ENCODE assay signal across 17 cellular contexts in genomic region chr7:95527776-95528250, GRCh38. TPM values are rescaled to one million over a fixed set of nuclear protein-coding genes. Genes with fewer than 3 reads are reported as not detected.
DNase-seq lines count a peak whose midpoint lies in the region; ATAC-seq, FAIRE-seq and TF ChIP-seq lines count a peak whose summit lies in the region.
"Had no signal": no experiment of that assay in that cellular context is flagged by ENCODE, and none has a peak within 500 bp of the region (broad histone marks: within the 10 kb centered on the region; RNA-seq: fewer than 3 reads in every experiment).

No MANE protein-coding gene starts in this region.

- H3K9me3 ChIP-seq in kidney (ENCODE audit: control insufficient read depth in 1 of 2, low read length in 2 of 2), result no peaks in the 10 kb centered on the region
- H3K9me3 ChIP-seq in thoracic aorta, result no peaks in the 10 kb centered on the region

- ATAC-seq in activated CD8-positive, alpha-beta T cell treated with anti-CD3 and anti-CD28 coated beads for 36 hours, result no peak
- no peak for ATAC-seq in activated CD8-positive, alpha-beta T cell treated with anti-CD3 and anti-CD28 coated beads, Interleukin-2, amount 10 ng/mL, durations not matched to agents 7 days and 5 days
- ATAC-seq in thoracic aorta (ENCODE audit: insufficient number of reproducible peaks, low FRiP score, low read depth) (no peak), GM18907 (IDR thresholded peaks at IDR 0.05; ENCODE audit: unreplicated experiment) (no peak)
- ATAC-seq: CD8-positive, alpha-beta T cell had no signal

- H3K9me3 Mint-ChIP-seq in activated CD8-positive, alpha-beta T cell treated with anti-CD3 and anti-CD28 coated beads for 36 hours, result no peaks in the 10 kb centered on the region
- no peaks in the 10 kb centered on the region for H3K9me3 Mint-ChIP-seq in activated CD8-positive, alpha-beta T cell treated with anti-CD3 and anti-CD28 coated beads, Interleukin-2, amount 10 ng/mL, durations not matched to agents 7 days and 5 days (ENCODE audit: insufficient read depth)
- H3K9me3 Mint-ChIP-seq: activated CD4-positive, alpha-beta memory T cell treated with anti-CD3 and anti-CD28 coated beads for 36 hours; activated naive CD8-positive, alpha-beta T cell treated with anti-CD3 and anti-CD28 coated beads, Interleukin-2, amount 50 U/mL, for 24 hours; CD8-positive, alpha-beta T cell; stimulated activated naive CD8-positive, alpha-beta T cell treated with anti-CD3 and anti-CD28 coated beads, Interleukin-15, Interleukin-2, amounts not matched to agents 100 ng/mL and 50 ng/mL, for 24 hours had no signal

- H3K27me3 ChIP-seq in thoracic aorta (replicated peaks; ENCODE audit: insufficient read depth), result no peaks in the 10 kb centered on the region

- H3K4me1 ChIP-seq in kidney (ENCODE audit: control insufficient read depth in 1 of 2, insufficient read depth in 1 of 2, low read depth in 1 of 2, low read length in 2 of 2) (peaks cover 4 to 11% of the 10 kb centered on the region in 2 donors), thoracic aorta (ENCODE audit: control insufficient read depth in 1 of 2, low read depth in 2 of 2) (no peaks in the 10 kb centered on the region)

- peak; percentile 8 for TF ChIP-seq CTCF in activated CD8-positive, alpha-beta T cell treated with anti-CD3 and anti-CD28 coated beads for 36 hours (IDR thresholded peaks at IDR 0.05)
- no peak for TF ChIP-seq CTCF in kidney (IDR thresholded peaks at IDR 0.05; ENCODE audit: borderline replicate concordance, extremely low read depth, insufficient read depth)
- TF ChIP-seq CTCF in thoracic aorta (IDR thresholded peaks at IDR 0.05), result peak; percentile 20

- H3K27ac Mint-ChIP-seq in activated CD8-positive, alpha-beta T cell treated with anti-CD3 and anti-CD28 coated beads for 36 hours, result no peak overlapping the region
- no peak overlapping the region for H3K27ac Mint-ChIP-seq in activated CD8-positive, alpha-beta T cell treated with anti-CD3 and anti-CD28 coated beads, Interleukin-2, amount 10 ng/mL, durations not matched to agents 7 days and 5 days
- H3K27ac Mint-ChIP-seq: activated CD4-positive, alpha-beta memory T cell treated with anti-CD3 and anti-CD28 coated beads for 36 hours; activated naive CD8-positive, alpha-beta T cell treated with anti-CD3 and anti-CD28 coated beads, Interleukin-2, amount 50 U/mL, for 24 hours; CD8-positive, alpha-beta T cell; stimulated activated naive CD8-positive, alpha-beta T cell treated with anti-CD3 and anti-CD28 coated beads, Interleukin-15, Interleukin-2, amounts not matched to agents 100 ng/mL and 50 ng/mL, for 24 hours had no signal

- intact Hi-C loops in activated CD8-positive, alpha-beta T cell treated with anti-CD3 and anti-CD28 coated beads for 36 hours (cut with micrococcal nuclease), result loop anchor here (5.0 kb wide), 1 partner anchor 159 kb away; no protein-coding TSS in a partner anchor
- intact Hi-C loops in kidney (cut with DNase I), result loop anchor here (5.0 kb wide), 1 partner anchor 159 kb away; no protein-coding TSS in a partner anchor

- CTCF ChIA-PET in activated CD8-positive, alpha-beta T cell treated with anti-CD3 and anti-CD28 coated beads for 36 hours (lab: Charles Lee), result interaction anchor here (1.4 to 4.2 kb wide), 5 partner anchors 16 to 344 kb away, joined by 4 to 34 read pairs (median 8); no protein-coding TSS in a partner anchor
- CTCF ChIA-PET in activated CD8-positive, alpha-beta T cell treated with anti-CD3 and anti-CD28 coated beads, Interleukin-2, amount 10 ng/mL, durations not matched to agents 7 days and 5 days (lab: Charles Lee), result interaction anchor here (1.7 to 5.3 kb wide), 5 partner anchors 14 to 163 kb away, joined by 4 to 41 read pairs (median 12); no protein-coding TSS in a partner anchor

- no peaks in the 10 kb centered on the region for H3K36me3 Mint-ChIP-seq in activated CD8-positive, alpha-beta T cell treated with anti-CD3 and anti-CD28 coated beads for 36 hours (ENCODE audit: low read depth)
- H3K36me3 Mint-ChIP-seq in activated CD8-positive, alpha-beta T cell treated with anti-CD3 and anti-CD28 coated beads, Interleukin-2, amount 10 ng/mL, durations not matched to agents 7 days and 5 days (ENCODE audit: low read depth), result no peaks in the 10 kb centered on the region
- H3K36me3 Mint-ChIP-seq: activated CD4-positive, alpha-beta memory T cell treated with anti-CD3 and anti-CD28 coated beads for 36 hours; CD8-positive, alpha-beta T cell had no signal

- no peak for DNase-seq in activated CD8-positive, alpha-beta T cell treated with anti-CD3 and anti-CD28 coated beads for 36 hours
- DNase-seq in activated CD8-positive, alpha-beta T cell treated with anti-CD3 and anti-CD28 coated beads, Interleukin-2, amount 10 ng/mL, durations not matched to agents 7 days and 5 days, result no peak
- DNase-seq in SHP77 treated with DMSO at 0.1 percent for 48 hours (lab: John Stamatoyannopoulos, UW) (peak; percentile 11), kidney (peak; percentile 76), thoracic aorta (ENCODE audit: low spot score) (no peak), HK-2 (ENCODE audit: unreplicated experiment) (no peak)
- no peak for DNase-seq in stimulated activated CD4-positive, alpha-beta T cell treated with anti-CD3 and anti-CD28 coated beads, Interleukin-4, amount 100 ng/mL, for 24 hours
- DNase-seq: CD8-positive, alpha-beta T cell; central memory CD4-positive, alpha-beta T cell; effector CD4-positive, alpha-beta T cell had no signal

- H3K4me3 Mint-ChIP-seq in activated CD8-positive, alpha-beta T cell treated with anti-CD3 and anti-CD28 coated beads for 36 hours, result no peak overlapping the region
- no peak overlapping the region for H3K4me3 Mint-ChIP-seq in activated CD8-positive, alpha-beta T cell treated with anti-CD3 and anti-CD28 coated beads, Interleukin-2, amount 10 ng/mL, durations not matched to agents 7 days and 5 days
- H3K4me3 Mint-ChIP-seq: activated CD4-positive, alpha-beta memory T cell treated with anti-CD3 and anti-CD28 coated beads for 36 hours; activated naive CD8-positive, alpha-beta T cell treated with anti-CD3 and anti-CD28 coated beads, Interleukin-2, amount 50 U/mL, for 24 hours; CD8-positive, alpha-beta T cell; stimulated activated naive CD8-positive, alpha-beta T cell treated with anti-CD3 and anti-CD28 coated beads, Interleukin-15, Interleukin-2, amounts not matched to agents 100 ng/mL and 50 ng/mL, for 24 hours had no signal

- H3K4me1 Mint-ChIP-seq in activated CD8-positive, alpha-beta T cell treated with anti-CD3 and anti-CD28 coated beads for 36 hours (ENCODE audit: low read depth), result no peaks in the 10 kb centered on the region
- no peaks in the 10 kb centered on the region for H3K4me1 Mint-ChIP-seq in activated CD8-positive, alpha-beta T cell treated with anti-CD3 and anti-CD28 coated beads, Interleukin-2, amount 10 ng/mL, durations not matched to agents 7 days and 5 days (ENCODE audit: low read depth)
- H3K4me1 Mint-ChIP-seq: activated naive CD8-positive, alpha-beta T cell treated with anti-CD3 and anti-CD28 coated beads, Interleukin-2, amount 50 U/mL, for 24 hours had no signal

- H3K36me3 ChIP-seq in kidney (ENCODE audit: control insufficient read depth in 1 of 2, insufficient read depth in 2 of 2, low read length in 2 of 2) (no peaks in the 10 kb centered on the region), thoracic aorta (no peaks in the 10 kb centered on the region)

- FAIRE-seq in kidney (lab: Jason Lieb, UNC), result no peak

- POLR2A ChIA-PET in activated CD8-positive, alpha-beta T cell treated with anti-CD3 and anti-CD28 coated beads for 36 hours (lab: Charles Lee), result no interaction called here
- POLR2A ChIA-PET in activated CD8-positive, alpha-beta T cell treated with anti-CD3 and anti-CD28 coated beads, Interleukin-2, amount 10 ng/mL, durations not matched to agents 7 days and 5 days (lab: Charles Lee), result no interaction called here

- H3K4me3 ChIP-seq in kidney (ENCODE audit: low read length in 2 of 2) (no peak overlapping the region), thoracic aorta (no peak overlapping the region)

- H3K9ac ChIP-seq in kidney (ENCODE audit: low read length in 2 of 2), result no peak overlapping the region

- H3K27me3 Mint-ChIP-seq in activated CD8-positive, alpha-beta T cell treated with anti-CD3 and anti-CD28 coated beads for 36 hours, result peaks cover 8% of the 10 kb centered on the region
- peaks cover 10% of the 10 kb centered on the region for H3K27me3 Mint-ChIP-seq in activated CD8-positive, alpha-beta T cell treated with anti-CD3 and anti-CD28 coated beads, Interleukin-2, amount 10 ng/mL, durations not matched to agents 7 days and 5 days (ENCODE audit: low read depth)

- H3K27ac ChIP-seq in kidney (ENCODE audit: low read depth in 2 of 2, low read length in 2 of 2) (no peak overlapping the region), thoracic aorta (no peak overlapping the region)

RNA-seq across cellular contexts. Expression of gene ASB4, which starts 42.1 kb away (rescaled TPM):
- total RNA-seq in activated CD8-positive, alpha-beta T cell treated with anti-CD3 and anti-CD28 coated beads for 36 hours, result not detected
- total RNA-seq in activated CD8-positive, alpha-beta T cell treated with anti-CD3 and anti-CD28 coated beads, Interleukin-2, amount 10 ng/mL, durations not matched to agents 7 days and 5 days, result not detected
- total RNA-seq in kidney (not detected), thoracic aorta (under 1 TPM in 1 of 2 donors, not detected in 1; 0.14 TPM)
- polyA plus RNA-seq in kidney (ENCODE audit: insufficient read depth, low read depth, low replicate concordance), result 0.09 TPM
- total RNA-seq: A673; activated CD4-positive, alpha-beta memory T cell treated with anti-CD3 and anti-CD28 coated beads for 36 hours; CD8-positive, alpha-beta T cell; HT1080; M059J had no signal

Comparison
In these comparisons a context has a peak if more than half of its experiments do, and no peak if none do; other contexts are left out.
1. DNase-seq: peak in SHP77 treated with DMSO at 0.1 percent for 48 hours (single experiment) and kidney (single experiment); none in activated CD8-positive, alpha-beta T cell treated with anti-CD3 and anti-CD28 coated beads for 36 hours (single experiment), activated CD8-positive, alpha-beta T cell treated with anti-CD3 and anti-CD28 coated beads, Interleukin-2, amount 10 ng/mL, durations not matched to agents 7 days and 5 days (single experiment), thoracic aorta (single experiment), stimulated activated CD4-positive, alpha-beta T cell treated with anti-CD3 and anti-CD28 coated beads, Interleukin-4, amount 100 ng/mL, for 24 hours (single experiment) and HK-2 (single experiment).